Comparison of ENCODE assay signal across 1 cellular context in the genomic region with DNA sequence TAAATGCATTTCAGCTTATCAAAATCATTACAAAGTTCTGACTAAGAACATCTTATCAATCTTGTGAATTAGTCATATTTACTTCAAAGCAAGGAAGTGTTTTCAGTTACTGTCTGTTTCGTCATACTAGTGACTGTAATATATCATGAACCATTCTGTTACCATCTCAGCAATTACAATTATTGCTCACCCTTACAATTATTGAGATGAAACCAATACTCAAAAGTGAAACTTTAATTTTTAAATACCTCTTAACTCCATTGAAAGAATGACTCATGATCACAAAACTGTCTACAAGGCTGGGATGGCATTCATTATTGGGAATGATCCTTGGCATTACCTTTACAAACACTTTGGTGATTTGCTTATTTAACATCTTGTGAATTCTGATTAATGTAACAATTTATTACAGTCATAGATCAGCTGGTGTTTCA.
A peak's percentile ranks its signal among the peaks of the same experiment; 100 is the strongest.
TF ChIP-seq lines count a peak whose summit lies in the region.

No MANE protein-coding gene starts in this region.

TF ChIP-seq in A549, 52 proteins besides CTCF, POLR2A, EP300 and RAD21 (continued from another document):
- TF ChIP-seq, protein P1, sequence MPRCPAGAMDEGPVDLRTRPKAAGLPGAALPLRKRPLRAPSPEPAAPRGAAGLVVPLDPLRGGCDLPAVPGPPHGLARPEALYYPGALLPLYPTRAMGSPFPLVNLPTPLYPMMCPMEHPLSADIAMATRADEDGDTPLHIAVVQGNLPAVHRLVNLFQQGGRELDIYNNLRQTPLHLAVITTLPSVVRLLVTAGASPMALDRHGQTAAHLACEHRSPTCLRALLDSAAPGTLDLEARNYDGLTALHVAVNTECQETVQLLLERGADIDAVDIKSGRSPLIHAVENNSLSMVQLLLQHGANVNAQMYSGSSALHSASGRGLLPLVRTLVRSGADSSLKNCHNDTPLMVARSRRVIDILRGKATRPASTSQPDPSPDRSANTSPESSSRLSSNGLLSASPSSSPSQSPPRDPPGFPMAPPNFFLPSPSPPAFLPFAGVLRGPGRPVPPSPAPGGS (IDR thresholded peaks at IDR 0.05) = 0 out of 3 replicates have a peak, but pooled peaks have one; percentile 45
